1 cellular context compared by ENCODE assay signal in genomic region chr4:36551697-36552214, GRCh38.
TF ChIP-seq lines count a peak whose summit lies in the region.

No MANE protein-coding gene starts in this region.

TF ChIP-seq in HepG2, 621 proteins besides CTCF, POLR2A, EP300 and RAD21 (continued from another document):
- TF ChIP-seq ZBTB40 (IDR thresholded peaks at IDR 0.05) (no peak), ZBTB40 (CRISPR knock-in tag; IDR thresholded peaks at IDR 0.05) (no peak), ZNF607 (CRISPR knock-in tag; IDR thresholded peaks at IDR 0.05; ENCODE audit: borderline replicate concordance) (no peak), CBFB (CRISPR knock-in tag; IDR thresholded peaks at IDR 0.05) (no peak), ZNF431 (CRISPR knock-in tag; IDR thresholded peaks at IDR 0.05; ENCODE audit: borderline replicate concordance, low read depth) (no peak)
- TF ChIP-seq, protein P1, sequence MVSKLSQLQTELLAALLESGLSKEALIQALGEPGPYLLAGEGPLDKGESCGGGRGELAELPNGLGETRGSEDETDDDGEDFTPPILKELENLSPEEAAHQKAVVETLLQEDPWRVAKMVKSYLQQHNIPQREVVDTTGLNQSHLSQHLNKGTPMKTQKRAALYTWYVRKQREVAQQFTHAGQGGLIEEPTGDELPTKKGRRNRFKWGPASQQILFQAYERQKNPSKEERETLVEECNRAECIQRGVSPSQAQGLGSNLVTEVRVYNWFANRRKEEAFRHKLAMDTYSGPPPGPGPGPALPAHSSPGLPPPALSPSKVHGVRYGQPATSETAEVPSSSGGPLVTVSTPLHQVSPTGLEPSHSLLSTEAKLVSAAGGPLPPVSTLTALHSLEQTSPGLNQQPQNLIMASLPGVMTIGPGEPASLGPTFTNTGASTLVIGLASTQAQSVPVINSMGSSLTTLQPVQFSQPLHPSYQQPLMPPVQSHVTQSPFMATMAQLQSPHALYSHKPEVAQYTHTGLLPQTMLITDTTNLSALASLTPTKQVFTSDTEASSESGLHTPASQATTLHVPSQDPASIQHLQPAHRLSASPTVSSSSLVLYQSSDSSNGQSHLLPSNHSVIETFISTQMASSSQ (IDR thresholded peaks at IDR 0.05; ENCODE audit: low read depth) = no peak
- TF ChIP-seq, protein P1 (CRISPR knock-in tag; IDR thresholded peaks at IDR 0.05; ENCODE audit: borderline replicate concordance) = no peak
- TF ChIP-seq, protein P2, sequence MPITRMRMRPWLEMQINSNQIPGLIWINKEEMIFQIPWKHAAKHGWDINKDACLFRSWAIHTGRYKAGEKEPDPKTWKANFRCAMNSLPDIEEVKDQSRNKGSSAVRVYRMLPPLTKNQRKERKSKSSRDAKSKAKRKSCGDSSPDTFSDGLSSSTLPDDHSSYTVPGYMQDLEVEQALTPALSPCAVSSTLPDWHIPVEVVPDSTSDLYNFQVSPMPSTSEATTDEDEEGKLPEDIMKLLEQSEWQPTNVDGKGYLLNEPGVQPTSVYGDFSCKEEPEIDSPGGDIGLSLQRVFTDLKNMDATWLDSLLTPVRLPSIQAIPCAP (CRISPR knock-in tag; IDR thresholded peaks at IDR 0.05; ENCODE audit: low read depth) = no peak
- TF ChIP-seq, protein P3, sequence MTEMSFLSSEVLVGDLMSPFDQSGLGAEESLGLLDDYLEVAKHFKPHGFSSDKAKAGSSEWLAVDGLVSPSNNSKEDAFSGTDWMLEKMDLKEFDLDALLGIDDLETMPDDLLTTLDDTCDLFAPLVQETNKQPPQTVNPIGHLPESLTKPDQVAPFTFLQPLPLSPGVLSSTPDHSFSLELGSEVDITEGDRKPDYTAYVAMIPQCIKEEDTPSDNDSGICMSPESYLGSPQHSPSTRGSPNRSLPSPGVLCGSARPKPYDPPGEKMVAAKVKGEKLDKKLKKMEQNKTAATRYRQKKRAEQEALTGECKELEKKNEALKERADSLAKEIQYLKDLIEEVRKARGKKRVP (CRISPR knock-in tag; IDR thresholded peaks at IDR 0.05) = no peak
